Comparison of ENCODE assay signal across 20 cellular contexts in the genomic region with DNA sequence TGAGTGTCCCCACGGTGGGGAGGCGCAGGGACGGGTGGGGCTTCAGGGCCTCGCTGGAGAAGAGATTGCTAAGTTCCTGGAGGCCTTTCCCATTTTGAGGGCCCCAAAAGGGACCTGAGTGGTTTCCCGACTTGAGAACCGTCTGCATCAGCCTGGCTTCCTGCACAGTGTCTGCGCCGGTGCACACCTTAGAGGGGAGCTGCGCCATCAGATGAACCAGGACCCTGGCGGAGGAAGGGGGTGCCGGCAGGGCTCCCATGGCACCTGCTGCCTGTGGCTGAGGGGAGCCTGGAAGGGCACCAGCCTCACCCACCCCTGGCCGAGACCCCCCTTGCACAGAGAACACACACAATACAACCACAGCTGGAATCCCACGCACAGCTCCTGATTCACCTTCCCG.
A peak's percentile ranks its signal among the peaks of the same experiment; 100 is the strongest.
DNase-seq lines count a peak whose midpoint lies in the region; ATAC-seq, FAIRE-seq and TF ChIP-seq lines count a peak whose summit lies in the region.
"Had no signal": no experiment of that assay in that cellular context is flagged by ENCODE, and none has a peak within 500 bp of the region (broad histone marks: within the 10 kb centered on the region; RNA-seq: fewer than 3 reads in every experiment).

No MANE protein-coding gene starts in this region.

- POLR2A ChIA-PET in activated CD4-positive, alpha-beta memory T cell treated with anti-CD3 and anti-CD28 coated beads, Interleukin-2, amount 10 ng/mL, durations not matched to agents 7 days and 5 days (lab: Charles Lee), result no interaction called here
- POLR2A ChIA-PET in activated CD4-positive, alpha-beta memory T cell treated with anti-CD3 and anti-CD28 coated beads for 36 hours (lab: Charles Lee), result no interaction called here

- H3K27me3 Mint-ChIP-seq in activated CD4-positive, alpha-beta memory T cell treated with anti-CD3 and anti-CD28 coated beads, Interleukin-2, amount 10 ng/mL, durations not matched to agents 7 days and 5 days, result no peaks in the 10 kb centered on the region
- H3K27me3 Mint-ChIP-seq in activated CD4-positive, alpha-beta memory T cell treated with anti-CD3 and anti-CD28 coated beads for 36 hours, result peaks cover 6% of the 10 kb centered on the region
- peaks cover 13 to 19% of the 10 kb centered on the region in 2 donors for H3K27me3 Mint-ChIP-seq in effector memory CD8-positive, alpha-beta T cell
- H3K27me3 Mint-ChIP-seq in immature natural killer cell (ENCODE audit: low read depth in 3 of 3), result peaks cover 0 to 7% (median 3%) of the 10 kb centered on the region in 3 donors

- no peaks in the 10 kb centered on the region for H3K27me3 ChIP-seq in right atrium auricular region

- no peaks in the 10 kb centered on the region for H3K36me3 ChIP-seq in right atrium auricular region
- no peaks in the 10 kb centered on the region for H3K36me3 ChIP-seq in kidney (ENCODE audit: control insufficient read depth in 1 of 2, insufficient read depth in 2 of 2, low read length in 2 of 2)

- H3K9me3 ChIP-seq in right atrium auricular region (no peaks in the 10 kb centered on the region), kidney (ENCODE audit: control insufficient read depth in 1 of 2, low read length in 2 of 2) (no peaks in the 10 kb centered on the region)
- H3K9me3 ChIP-seq: A549 had no signal

- H3K4me1 Mint-ChIP-seq in activated CD4-positive, alpha-beta memory T cell treated with anti-CD3 and anti-CD28 coated beads, Interleukin-2, amount 10 ng/mL, durations not matched to agents 7 days and 5 days, result no peaks in the 10 kb centered on the region
- no peaks in the 10 kb centered on the region for H3K4me1 Mint-ChIP-seq in activated CD4-positive, alpha-beta memory T cell treated with anti-CD3 and anti-CD28 coated beads for 36 hours (ENCODE audit: low read depth)
- H3K4me1 Mint-ChIP-seq in effector memory CD8-positive, alpha-beta T cell (ENCODE audit: low read depth in 2 of 2), result no peaks in the 10 kb centered on the region
- H3K4me1 Mint-ChIP-seq in immature natural killer cell, result no peaks in the 10 kb centered on the region

- no peak overlapping the region for H3K9ac ChIP-seq in kidney (ENCODE audit: low read length in 2 of 2)
- H3K9ac ChIP-seq: GM23248 had no signal

- no peak overlapping the region for H3K27ac ChIP-seq in right atrium auricular region
- H3K27ac ChIP-seq in kidney (ENCODE audit: low read depth in 2 of 2, low read length in 2 of 2), result no peak overlapping the region
- H3K27ac ChIP-seq: 22Rv1, A549, C4-2B, GM23248 had no signal

- CTCF ChIA-PET in activated CD4-positive, alpha-beta memory T cell treated with anti-CD3 and anti-CD28 coated beads, Interleukin-2, amount 10 ng/mL, durations not matched to agents 7 days and 5 days (lab: Charles Lee), result no interaction called here
- CTCF ChIA-PET in activated CD4-positive, alpha-beta memory T cell treated with anti-CD3 and anti-CD28 coated beads for 36 hours (lab: Charles Lee), result no interaction called here

- H3K9me3 Mint-ChIP-seq in activated CD4-positive, alpha-beta memory T cell treated with anti-CD3 and anti-CD28 coated beads, Interleukin-2, amount 10 ng/mL, durations not matched to agents 7 days and 5 days, result no peaks in the 10 kb centered on the region
- no peaks in the 10 kb centered on the region for H3K9me3 Mint-ChIP-seq in activated CD4-positive, alpha-beta memory T cell treated with anti-CD3 and anti-CD28 coated beads for 36 hours
- H3K9me3 Mint-ChIP-seq in effector memory CD8-positive, alpha-beta T cell, result peaks cover 0 to 2% of the 10 kb centered on the region in 2 donors
- H3K9me3 Mint-ChIP-seq in immature natural killer cell, result peaks cover 0 to 1% (median 0%) of the 10 kb centered on the region in 6 donors
- H3K9me3 Mint-ChIP-seq: CD4-positive, alpha-beta T cell had no signal

- H3K36me3 Mint-ChIP-seq in activated CD4-positive, alpha-beta memory T cell treated with anti-CD3 and anti-CD28 coated beads, Interleukin-2, amount 10 ng/mL, durations not matched to agents 7 days and 5 days (ENCODE audit: low read depth), result no peaks in the 10 kb centered on the region
- no peaks in the 10 kb centered on the region for H3K36me3 Mint-ChIP-seq in activated CD4-positive, alpha-beta memory T cell treated with anti-CD3 and anti-CD28 coated beads for 36 hours
- no peaks in the 10 kb centered on the region for H3K36me3 Mint-ChIP-seq in effector memory CD8-positive, alpha-beta T cell (ENCODE audit: insufficient read depth)
- H3K36me3 Mint-ChIP-seq in immature natural killer cell, result no peaks in the 10 kb centered on the region

- TF ChIP-seq CTCF in right atrium auricular region (IDR thresholded peaks at IDR 0.05) (no peak), kidney (IDR thresholded peaks at IDR 0.05; ENCODE audit: borderline replicate concordance, extremely low read depth, insufficient read depth) (no peak)

- no peak for FAIRE-seq in kidney (lab: Jason Lieb, UNC)
- FAIRE-seq: A549, GM12892, GM18507, H54 had no signal

- DNase-seq in activated CD4-positive, alpha-beta memory T cell treated with anti-CD3 and anti-CD28 coated beads, Interleukin-2, amount 10 ng/mL, durations not matched to agents 7 days and 5 days, result peak; percentile 11
- no peak for DNase-seq in activated CD4-positive, alpha-beta memory T cell treated with anti-CD3 and anti-CD28 coated beads for 36 hours
- DNase-seq in right atrium auricular region (ENCODE audit: low spot score), result peak; percentile 47
- DNase-seq in Right ventricle myocardium inferior (ENCODE audit: missing footprints), result no peak
- peak; percentile 57 for DNase-seq in kidney
- no peak for DNase-seq in effector memory CD8-positive, alpha-beta T cell
- no peak for DNase-seq in superior temporal gyrus (ENCODE audit: extremely low spot score)
- no peak for DNase-seq in immature natural killer cell
- DNase-seq: AML-193; CD4-positive, alpha-beta T cell; DMS153; DMS79; GDM1; GM23248 had no signal

- no peak overlapping the region for H3K27ac Mint-ChIP-seq in activated CD4-positive, alpha-beta memory T cell treated with anti-CD3 and anti-CD28 coated beads, Interleukin-2, amount 10 ng/mL, durations not matched to agents 7 days and 5 days
- no peak overlapping the region for H3K27ac Mint-ChIP-seq in activated CD4-positive, alpha-beta memory T cell treated with anti-CD3 and anti-CD28 coated beads for 36 hours
- H3K27ac Mint-ChIP-seq in effector memory CD8-positive, alpha-beta T cell, result no peak overlapping the region
- H3K27ac Mint-ChIP-seq in immature natural killer cell, result no peak overlapping the region
- H3K27ac Mint-ChIP-seq: CD4-positive, alpha-beta T cell had no signal

- no peak overlapping the region for H3K4me3 Mint-ChIP-seq in activated CD4-positive, alpha-beta memory T cell treated with anti-CD3 and anti-CD28 coated beads, Interleukin-2, amount 10 ng/mL, durations not matched to agents 7 days and 5 days
- H3K4me3 Mint-ChIP-seq in activated CD4-positive, alpha-beta memory T cell treated with anti-CD3 and anti-CD28 coated beads for 36 hours, result no peak overlapping the region
- H3K4me3 Mint-ChIP-seq in effector memory CD8-positive, alpha-beta T cell, result no peak overlapping the region
- H3K4me3 Mint-ChIP-seq in immature natural killer cell, result no peak overlapping the region
- H3K4me3 Mint-ChIP-seq: CD4-positive, alpha-beta T cell had no signal

- H3K4me3 ChIP-seq in right atrium auricular region (no peak overlapping the region), kidney (ENCODE audit: low read length in 2 of 2) (no peak overlapping the region)
- H3K4me3 ChIP-seq: A549, GM23248 had no signal

- no peak for ATAC-seq in Right ventricle myocardium inferior
- no peak for ATAC-seq in effector memory CD8-positive, alpha-beta T cell (replicated peaks)

- intact Hi-C loops in activated CD4-positive, alpha-beta memory T cell treated with anti-CD3 and anti-CD28 coated beads for 36 hours (cut with micrococcal nuclease), result no loop called here
- intact Hi-C loops in Right ventricle myocardium inferior (cut with DNase I), result no loop called here
- intact Hi-C loops in kidney (cut with DNase I), result no loop called here

- H3K4me1 ChIP-seq in right atrium auricular region (no peaks in the 10 kb centered on the region), kidney (ENCODE audit: control insufficient read depth in 1 of 2, insufficient read depth in 1 of 2, low read depth in 1 of 2, low read length in 2 of 2) (no peaks in the 10 kb centered on the region)
- H3K4me1 ChIP-seq: A549 had no signal

Comparison
In these comparisons a context has a peak if more than half of its experiments do, and no peak if none do; other contexts are left out.
1. DNase-seq: peak in activated CD4-positive, alpha-beta memory T cell treated with anti-CD3 and anti-CD28 coated beads, Interleukin-2, amount 10 ng/mL, durations not matched to agents 7 days and 5 days (single experiment), right atrium auricular region (single experiment) and kidney (single experiment); none in activated CD4-positive, alpha-beta memory T cell treated with anti-CD3 and anti-CD28 coated beads for 36 hours (single experiment), Right ventricle myocardium inferior (single experiment), effector memory CD8-positive, alpha-beta T cell (0 of 3), superior temporal gyrus (single experiment) and immature natural killer cell (0 of 3).